In genomic region chr10:5103481-5103880, GRCh38 we compare ENCODE assay signal across 2 cellular contexts.
TF ChIP-seq lines count a peak whose summit lies in the region.

No MANE protein-coding gene starts in this region.

TF ChIP-seq in A549, 52 proteins besides CTCF, POLR2A, EP300 and RAD21:
- TF ChIP-seq, protein P1, sequence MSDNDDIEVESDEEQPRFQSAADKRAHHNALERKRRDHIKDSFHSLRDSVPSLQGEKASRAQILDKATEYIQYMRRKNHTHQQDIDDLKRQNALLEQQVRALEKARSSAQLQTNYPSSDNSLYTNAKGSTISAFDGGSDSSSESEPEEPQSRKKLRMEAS (IDR thresholded peaks at IDR 0.05): peak; percentile 28; the same call in 1 of the 2 replicates
- no peak for TF ChIP-seq SMC3 (IDR thresholded peaks at IDR 0.05)

TF ChIP-seq in HepG2, 621 proteins besides CTCF, POLR2A, EP300 and RAD21 (continued from another document):
- no peak for TF ChIP-seq PRPF4 (IDR thresholded peaks at IDR 0.05; ENCODE audit: low read depth, low read length, poor library complexity, severe bottlenecking)
- TF ChIP-seq, protein P2, sequence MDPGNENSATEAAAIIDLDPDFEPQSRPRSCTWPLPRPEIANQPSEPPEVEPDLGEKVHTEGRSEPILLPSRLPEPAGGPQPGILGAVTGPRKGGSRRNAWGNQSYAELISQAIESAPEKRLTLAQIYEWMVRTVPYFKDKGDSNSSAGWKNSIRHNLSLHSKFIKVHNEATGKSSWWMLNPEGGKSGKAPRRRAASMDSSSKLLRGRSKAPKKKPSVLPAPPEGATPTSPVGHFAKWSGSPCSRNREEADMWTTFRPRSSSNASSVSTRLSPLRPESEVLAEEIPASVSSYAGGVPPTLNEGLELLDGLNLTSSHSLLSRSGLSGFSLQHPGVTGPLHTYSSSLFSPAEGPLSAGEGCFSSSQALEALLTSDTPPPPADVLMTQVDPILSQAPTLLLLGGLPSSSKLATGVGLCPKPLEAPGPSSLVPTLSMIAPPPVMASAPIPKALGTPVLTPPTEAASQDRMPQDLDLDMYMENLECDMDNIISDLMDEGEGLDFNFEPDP (CRISPR knock-in tag; conservative IDR thresholded peaks at IDR 0.05): no peak
- TF ChIP-seq MNT (IDR thresholded peaks at IDR 0.05): peak; percentile 81
- TF ChIP-seq RBM22 (optimal IDR thresholded peaks at IDR 0.05; ENCODE audit: low read length): peak; percentile 37
